ENCODE assay signal across 27 cellular contexts in the genomic region with DNA sequence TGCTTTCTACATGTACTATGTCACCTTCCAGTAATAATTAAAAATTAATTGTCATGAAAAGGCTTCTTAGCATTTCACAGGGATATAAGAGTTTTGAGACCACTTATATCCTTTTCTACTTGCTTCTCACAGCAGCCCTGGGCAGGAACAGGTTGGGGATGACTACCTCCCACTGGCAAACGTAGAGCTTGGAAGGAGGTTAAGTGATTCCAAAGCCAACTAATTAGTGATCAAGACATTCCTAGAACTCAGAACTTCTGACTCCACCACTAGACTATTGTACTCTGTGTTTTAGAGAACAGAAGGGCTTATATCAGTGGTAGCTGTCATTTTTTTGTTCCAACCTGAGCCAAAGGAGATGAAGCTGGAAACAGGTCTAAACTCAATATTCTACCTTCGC.
"Had no signal": no experiment of that assay in that cellular context is flagged by ENCODE, and none has a peak within 500 bp of the region (broad histone marks: within the 10 kb centered on the region; RNA-seq: fewer than 3 reads in every experiment).

No MANE protein-coding gene starts in this region.

- H3K27ac ChIP-seq: SK-N-MC, WERI-Rb-1 had no signal

- H3K9me3 Mint-ChIP-seq: activated CD4-positive, alpha-beta memory T cell treated with anti-CD3 and anti-CD28 coated beads, Interleukin-2, amount 10 ng/mL, durations not matched to agents 7 days and 5 days; activated naive CD8-positive, alpha-beta T cell treated with anti-CD3 and anti-CD28 coated beads for 36 hours; activated T-helper 2 cell treated with anti-CD3 and anti-CD28 coated beads, Interferon-gamma antibody, Interleukin-2, Interleukin-4, amounts not matched to agents 10 μg/mL and 5 μg/mL and 100 μg/mL, durations not matched to agents 14 hours and 24 hours and 36 hours had no signal

- H3K4me3 ChIP-seq: MG63, SK-N-MC had no signal

- H3K4me3 Mint-ChIP-seq: activated CD4-positive, alpha-beta memory T cell treated with anti-CD3 and anti-CD28 coated beads, Interleukin-2, amount 10 ng/mL, durations not matched to agents 7 days and 5 days; activated CD4-positive, alpha-beta T cell treated with anti-CD3 and anti-CD28 coated beads for 36 hours; activated naive CD4-positive, alpha-beta T cell treated with anti-CD3 and anti-CD28 coated beads, Interleukin-2, amount 10 ng/mL, durations not matched to agents 7 days and 5 days; activated naive CD8-positive, alpha-beta T cell treated with anti-CD3 and anti-CD28 coated beads for 36 hours had no signal

- H3K9me3 ChIP-seq: MG63 had no signal

- H3K27me3 Mint-ChIP-seq: activated CD4-positive, alpha-beta memory T cell treated with anti-CD3 and anti-CD28 coated beads, Interleukin-2, amount 10 ng/mL, durations not matched to agents 7 days and 5 days; activated CD4-positive, alpha-beta T cell treated with anti-CD3 and anti-CD28 coated beads for 36 hours; activated naive CD4-positive, alpha-beta T cell treated with anti-CD3 and anti-CD28 coated beads, Interleukin-2, amount 10 ng/mL, durations not matched to agents 7 days and 5 days had no signal

- H3K36me3 ChIP-seq: MG63, WERI-Rb-1 had no signal

- DNase-seq: activated CD4-positive, alpha-beta memory T cell treated with anti-CD3 and anti-CD28 coated beads, Interleukin-2, amount 10 ng/mL, durations not matched to agents 7 days and 5 days; activated CD4-positive, alpha-beta T cell treated with anti-CD3 and anti-CD28 coated beads for 36 hours; activated CD4-positive, alpha-beta T cell treated with anti-CD3 and anti-CD28 coated beads, Interleukin-2, amount 50 U/mL, for 1 hour; activated gamma-delta T cell treated with Interleukin-2 at 50 U/mL for 16 hours; activated naive CD4-positive, alpha-beta T cell treated with anti-CD3 and anti-CD28 coated beads, Interleukin-2, amount 10 ng/mL, durations not matched to agents 7 days and 5 days; activated naive CD8-positive, alpha-beta T cell treated with anti-CD3 and anti-CD28 coated beads for 36 hours; activated T-cell treated with anti-CD3 and anti-CD28 coated beads for 4 hours; activated T-cell treated with anti-CD3 and anti-CD28 coated beads, Interleukin-2, amount 50 U/mL, for 48 hours; MG63; MV-4-11; NCI-H1092 treated with DMSO at 0.1 percent for 48 hours; NCI-H1417 treated with DMSO at 0.1 percent for 48 hours; NCI-H1694; NCI-H2029; NCI-H2107; NCI-H2171 treated with DMSO at 0.1 percent for 48 hours; NCI-H226; NCI-H526; NCI-H774; OCI-M1; RPMI8226; T-helper 1 cell; WERI-Rb-1 had no signal

- H3K27me3 ChIP-seq: MG63 had no signal

- H3K4me1 Mint-ChIP-seq: activated CD4-positive, alpha-beta memory T cell treated with anti-CD3 and anti-CD28 coated beads, Interleukin-2, amount 10 ng/mL, durations not matched to agents 7 days and 5 days; activated CD4-positive, alpha-beta T cell treated with anti-CD3 and anti-CD28 coated beads for 36 hours; activated naive CD4-positive, alpha-beta T cell treated with anti-CD3 and anti-CD28 coated beads, Interleukin-2, amount 10 ng/mL, durations not matched to agents 7 days and 5 days; activated naive CD8-positive, alpha-beta T cell treated with anti-CD3 and anti-CD28 coated beads for 36 hours had no signal

- H3K27ac Mint-ChIP-seq: activated CD4-positive, alpha-beta memory T cell treated with anti-CD3 and anti-CD28 coated beads, Interleukin-2, amount 10 ng/mL, durations not matched to agents 7 days and 5 days; activated CD4-positive, alpha-beta T cell treated with anti-CD3 and anti-CD28 coated beads for 36 hours; activated naive CD4-positive, alpha-beta T cell treated with anti-CD3 and anti-CD28 coated beads, Interleukin-2, amount 10 ng/mL, durations not matched to agents 7 days and 5 days; activated naive CD8-positive, alpha-beta T cell treated with anti-CD3 and anti-CD28 coated beads for 36 hours; activated T-helper 2 cell treated with anti-CD3 and anti-CD28 coated beads, Interferon-gamma antibody, Interleukin-2, Interleukin-4, amounts not matched to agents 10 μg/mL and 5 μg/mL and 100 μg/mL, durations not matched to agents 14 hours and 24 hours and 36 hours had no signal

- ATAC-seq: activated CD4-positive, alpha-beta T cell treated with anti-CD3 and anti-CD28 coated beads for 36 hours; Panc1; Right ventricle myocardium inferior had no signal
